ENCODE assay signal across 24 cellular contexts in genomic region chr17:78766225-78766624, GRCh38. TPM values are rescaled to one million over a fixed set of nuclear protein-coding genes. Genes with fewer than 3 reads are reported as not detected.
DNase-seq lines count a peak whose midpoint lies in the region; ATAC-seq and TF ChIP-seq lines count a peak whose summit lies in the region.
"Had no signal": no experiment of that assay in that cellular context is flagged by ENCODE, and none has a peak within 500 bp of the region (broad histone marks: within the 10 kb centered on the region; RNA-seq: fewer than 3 reads in every experiment).

No MANE protein-coding gene starts in this region.

- no peaks in the 10 kb centered on the region for H3K27me3 Mint-ChIP-seq in CD8-positive, alpha-beta memory T cell
- H3K27me3 Mint-ChIP-seq: activated B cell treated with CpG ODN at 0.5 μM for 24 hours; activated CD4-positive, alpha-beta memory T cell treated with anti-CD3 and anti-CD28 coated beads, Interleukin-2, amount 10 ng/mL, durations not matched to agents 7 days and 5 days; central memory CD8-positive, alpha-beta T cell had no signal

- H3K4me3 Mint-ChIP-seq in CD8-positive, alpha-beta memory T cell, result no peak overlapping the region
- H3K4me3 Mint-ChIP-seq: activated B cell treated with CpG ODN at 0.5 μM for 24 hours; activated CD4-positive, alpha-beta memory T cell treated with anti-CD3 and anti-CD28 coated beads, Interleukin-2, amount 10 ng/mL, durations not matched to agents 7 days and 5 days; central memory CD8-positive, alpha-beta T cell; mesothelial cell of epicardium; nephron had no signal

- H3K4me2 ChIP-seq in MM.1S (ENCODE audit: low read depth, low read length), result no peak overlapping the region; the same call in 1 of the 2 replicates

- no peak for DNase-seq in CD8-positive, alpha-beta memory T cell
- DNase-seq in MM.1S (no peak), esophagus squamous epithelium (lab: John Stamatoyannopoulos, UW) (no peak), upper lobe of left lung (no peak), cerebellar cortex (ENCODE audit: low spot score) (no peak)
- DNase-seq: activated B cell treated with CpG ODN at 0.5 μM for 24 hours; activated CD4-positive, alpha-beta memory T cell treated with anti-CD3 and anti-CD28 coated beads, Interleukin-2, amount 10 ng/mL, durations not matched to agents 7 days and 5 days; activated naive CD4-positive, alpha-beta T cell; anterior cingulate cortex; EL; glutamatergic neuron; NCI-H1694 treated with DMSO at 0.1 percent for 48 hours; NCI-H2227 treated with DMSO at 0.1 percent for 48 hours; NCI-H748 treated with DMSO at 0.1 percent for 48 hours; OCI-M1; stimulated activated naive CD8-positive, alpha-beta T cell treated with anti-CD3 and anti-CD28 coated beads, Interleukin-15, Interleukin-2, amounts not matched to agents 100 U/mL and 50 U/mL, for 24 hours; T-helper 9 cell; transverse colon had no signal

- no peak overlapping the region for H2AFZ ChIP-seq in MM.1S (ENCODE audit: low read length)

- no peak overlapping the region for H3K27ac ChIP-seq in CD8-positive, alpha-beta memory T cell (ENCODE audit: low read depth, low read length)
- H3K27ac ChIP-seq in MM.1S (ENCODE audit: low read length) (peak overlapping the region; percentile 11; the same call in 1 of the 2 replicates), esophagus squamous epithelium (peak overlapping the region; percentile 55 to 72 (median 60)), skeletal muscle tissue (ENCODE audit: low read depth, low read length) (peak overlapping the region; percentile 26), upper lobe of left lung (no peak overlapping the region)
- H3K27ac ChIP-seq: SJSA1, transverse colon had no signal

- no peak for TF ChIP-seq CTCF in MM.1S (IDR thresholded peaks at IDR 0.05; ENCODE audit: low read length)
- no peak for TF ChIP-seq CTCF in esophagus squamous epithelium (IDR thresholded peaks at IDR 0.05)
- TF ChIP-seq CTCF in upper lobe of left lung (IDR thresholded peaks at IDR 0.05), result no peak

- POLR2A ChIA-PET in CD8-positive, alpha-beta memory T cell (lab: Charles Lee), result interaction anchor here (0.6 to 1.3 kb wide), 2 partner anchors 14 to 19 kb away, joined by 5 to 6 read pairs; no protein-coding TSS in a partner anchor

- no peaks in the 10 kb centered on the region for H3K9me3 Mint-ChIP-seq in CD8-positive, alpha-beta memory T cell
- H3K9me3 Mint-ChIP-seq: activated B cell treated with CpG ODN at 0.5 μM for 24 hours; activated CD4-positive, alpha-beta memory T cell treated with anti-CD3 and anti-CD28 coated beads, Interleukin-2, amount 10 ng/mL, durations not matched to agents 7 days and 5 days; central memory CD8-positive, alpha-beta T cell; mesothelial cell of epicardium had no signal

- H3K9me2 ChIP-seq in MM.1S (replicated peaks; ENCODE audit: insufficient read depth, low read length), result no peaks in the 10 kb centered on the region

- CTCF ChIA-PET in CD8-positive, alpha-beta memory T cell (lab: Charles Lee), result interaction anchor here (1.5 to 1.7 kb wide), 3 partner anchors 10 to 24 kb away, joined by 3 to 5 read pairs (median 4); no protein-coding TSS in a partner anchor

- no peaks in the 10 kb centered on the region for H3K9me3 ChIP-seq in CD8-positive, alpha-beta memory T cell (ENCODE audit: low read length)
- H3K9me3 ChIP-seq in MM.1S (replicated peaks; ENCODE audit: insufficient read depth, low read length), result no peaks in the 10 kb centered on the region
- no peaks in the 10 kb centered on the region for H3K9me3 ChIP-seq in esophagus squamous epithelium
- H3K9me3 ChIP-seq in skeletal muscle tissue (ENCODE audit: control insufficient read depth in 3 of 3, low read length in 3 of 3), result no peaks in the 10 kb centered on the region
- H3K9me3 ChIP-seq in upper lobe of left lung, result no peaks in the 10 kb centered on the region
- H3K9me3 ChIP-seq: SJSA1, transverse colon had no signal

- no peak for ATAC-seq in HG03378 (IDR thresholded peaks at IDR 0.05; ENCODE audit: unreplicated experiment)
- no peak for ATAC-seq in upper lobe of left lung (ENCODE audit: low FRiP score in 2 of 2)
- ATAC-seq: stimulated activated naive CD8-positive, alpha-beta T cell treated with anti-CD3 and anti-CD28 coated beads, Interleukin-15, Interleukin-2, amounts not matched to agents 100 U/mL and 50 U/mL, for 24 hours had no signal

- no peak overlapping the region for H3K27ac Mint-ChIP-seq in CD8-positive, alpha-beta memory T cell
- H3K27ac Mint-ChIP-seq: nephron had no signal

- 17 to 27% methylated on average over 2 of the region's 2 CpGs for WGBS in esophagus squamous epithelium, 2 donors
- 79 to 84% methylated on average over 2 of the region's 2 CpGs for whole genome bisulfite sequencing in upper lobe of left lung, 2 donors

- H3K36me3 Mint-ChIP-seq in CD8-positive, alpha-beta memory T cell, result peaks cover 0 to 27% (median 5%) of the 10 kb centered on the region in 3 donors
- H3K36me3 Mint-ChIP-seq: mesothelial cell of epicardium had no signal

- peaks cover 34 to 45% (median 40%) of the 10 kb centered on the region in 3 donors for H3K4me1 Mint-ChIP-seq in CD8-positive, alpha-beta memory T cell

- TF ChIP-seq POLR2A in esophagus squamous epithelium (IDR thresholded peaks at IDR 0.05) (no peak), upper lobe of left lung (IDR thresholded peaks at IDR 0.05) (no peak)

- H3F3A ChIP-seq in MM.1S (ENCODE audit: insufficient read depth, low read length), result peaks cover 17% of the 10 kb centered on the region

- H3K9ac ChIP-seq in MM.1S (ENCODE audit: low read length) (no peak overlapping the region; the same call in 1 of the 2 replicates), skeletal muscle tissue (ENCODE audit: low read depth in 1 of 3, low read length in 3 of 3) (no peak overlapping the region)

- no peaks in the 10 kb centered on the region for H3K36me3 ChIP-seq in CD8-positive, alpha-beta memory T cell (ENCODE audit: insufficient read depth, low read length)
- H3K36me3 ChIP-seq in MM.1S (replicated peaks; ENCODE audit: insufficient read depth, low read length) (no peaks in the 10 kb centered on the region), esophagus squamous epithelium (no peaks in the 10 kb centered on the region), skeletal muscle tissue (ENCODE audit: control insufficient read depth in 3 of 3, insufficient read depth in 3 of 3, low read length in 3 of 3) (no peaks in the 10 kb centered on the region), upper lobe of left lung (no peaks in the 10 kb centered on the region)
- H3K36me3 ChIP-seq: SJSA1, transverse colon had no signal

- H3K4me1 ChIP-seq in CD8-positive, alpha-beta memory T cell (ENCODE audit: insufficient read depth, low read length), result peaks cover 97% of the 10 kb centered on the region
- peaks cover 46% of the 10 kb centered on the region for H3K4me1 ChIP-seq in MM.1S (ENCODE audit: low read length)
- peaks cover 39 to 91% (median 51%) of the 10 kb centered on the region in 3 donors for H3K4me1 ChIP-seq in esophagus squamous epithelium
- peaks cover 40 to 63% (median 49%) of the 10 kb centered on the region in 3 donors for H3K4me1 ChIP-seq in skeletal muscle tissue (ENCODE audit: control insufficient read depth in 3 of 3, insufficient read depth in 3 of 3, low read length in 3 of 3)
- peaks cover 10 to 71% (median 24%) of the 10 kb centered on the region in 4 donors for H3K4me1 ChIP-seq in upper lobe of left lung
- H3K4me1 ChIP-seq: SJSA1 had no signal

- H4K20me1 ChIP-seq in MM.1S (ENCODE audit: insufficient read depth, low read length), result no peaks in the 10 kb centered on the region

- H3K27me3 ChIP-seq in CD8-positive, alpha-beta memory T cell (ENCODE audit: insufficient read depth, low read length, poor library complexity, severe bottlenecking), result no peaks in the 10 kb centered on the region
- H3K27me3 ChIP-seq in MM.1S (replicated peaks; ENCODE audit: insufficient read depth, low read length) (no peaks in the 10 kb centered on the region), esophagus squamous epithelium (no peaks in the 10 kb centered on the region), skeletal muscle tissue (ENCODE audit: control insufficient read depth in 3 of 3, insufficient read depth in 3 of 3, low read length in 3 of 3) (no peaks in the 10 kb centered on the region), upper lobe of left lung (no peaks in the 10 kb centered on the region)
- H3K27me3 ChIP-seq: SJSA1, transverse colon had no signal

- peaks cover 100% of the 10 kb centered on the region for H3K79me2 ChIP-seq in MM.1S (ENCODE audit: low read length)

- intact Hi-C loops in esophagus squamous epithelium (cut with DNase I), result no loop called here

- TF ChIP-seq EP300 in upper lobe of left lung (IDR thresholded peaks at IDR 0.05), result no peak

- H3K4me3 ChIP-seq in CD8-positive, alpha-beta memory T cell (ENCODE audit: low read length), result peak overlapping the region; percentile 21
- no peak overlapping the region for H3K4me3 ChIP-seq in MM.1S (ENCODE audit: low read length)
- no peak overlapping the region for H3K4me3 ChIP-seq in esophagus squamous epithelium
- H3K4me3 ChIP-seq in skeletal muscle tissue (ENCODE audit: low read length in 3 of 3), result no peak overlapping the region
- H3K4me3 ChIP-seq in upper lobe of left lung, result no peak overlapping the region
- H3K4me3 ChIP-seq: SJSA1, transverse colon had no signal

RNA-seq across cellular contexts. Expression of gene CYTH1, which starts 15.8 kb away (rescaled TPM):
- 100 to 1,000 TPM; 115 to 129 TPM for total RNA-seq in CD8-positive, alpha-beta memory T cell
- 279 TPM for polyA plus RNA-seq in CD8-positive, alpha-beta memory T cell
- total RNA-seq in esophagus squamous epithelium (10 to 100 TPM; 42.1 to 86.7 (median 67.5) TPM), skeletal muscle tissue (17.7 TPM), upper lobe of left lung (100 to 1,000 TPM; 113 to 295 (median 121) TPM)

Comparison
In these comparisons a context has a peak if more than half of its experiments do, and no peak if none do; other contexts are left out.
1. H3K27ac ChIP-seq: peak in MM.1S (single experiment), esophagus squamous epithelium (4 of 4) and skeletal muscle tissue (single experiment); none in CD8-positive, alpha-beta memory T cell (single experiment) and upper lobe of left lung (0 of 4).